Comparison of ENCODE assay signal across 10 cellular contexts in the genomic region with DNA sequence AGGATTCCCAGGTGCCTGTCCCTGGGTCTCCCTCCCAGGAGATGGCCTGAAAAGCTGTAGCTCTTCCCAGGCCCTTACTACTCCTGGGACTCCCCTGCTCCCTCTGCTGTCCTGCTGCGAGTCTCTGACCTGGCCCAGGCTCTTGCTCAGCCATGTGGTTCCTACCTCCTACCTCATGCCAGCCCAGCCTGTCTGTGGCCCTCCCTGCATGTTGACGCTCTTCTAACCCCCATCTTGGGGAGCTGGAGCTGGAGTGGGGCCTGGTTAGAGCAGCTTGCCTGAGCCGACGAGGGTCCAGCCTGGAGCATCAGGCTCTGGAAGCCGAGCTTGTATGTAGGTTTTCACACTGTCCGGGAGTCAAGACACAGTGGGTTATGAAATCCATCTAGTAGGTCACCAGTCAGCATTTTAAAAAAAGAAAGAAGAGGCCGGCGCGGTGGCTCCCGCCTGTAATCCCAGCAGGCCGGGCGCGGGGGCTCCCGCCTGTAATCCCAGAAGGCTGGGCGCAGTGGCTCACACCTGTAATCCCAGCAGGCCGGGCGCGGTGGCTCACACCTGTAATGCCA.
DNase-seq lines count a peak whose midpoint lies in the region; ATAC-seq, FAIRE-seq and TF ChIP-seq lines count a peak whose summit lies in the region.
"Had no signal": no experiment of that assay in that cellular context is flagged by ENCODE, and none has a peak within 500 bp of the region (broad histone marks: within the 10 kb centered on the region; RNA-seq: fewer than 3 reads in every experiment).

No MANE protein-coding gene starts in this region.

- TF ChIP-seq CTCF in astrocyte (IDR thresholded peaks at IDR 0.05; ENCODE audit: insufficient read depth, low read depth, low read length) (no peak), hepatocyte (IDR thresholded peaks at IDR 0.05; ENCODE audit: poor library complexity) (peak; percentile 23), omental fat pad (IDR thresholded peaks at IDR 0.05) (no peak)

- POLR2A ChIA-PET in activated CD4-positive, alpha-beta T cell treated with anti-CD3 and anti-CD28 coated beads for 36 hours (lab: Charles Lee), result no interaction called here

- H3K27me3 ChIP-seq in astrocyte (ENCODE audit: insufficient read depth, low read length) (no peaks in the 10 kb centered on the region), hepatocyte (no peaks in the 10 kb centered on the region)

- 95% methylated on average over 18 of the region's 18 CpGs for WGBS in hepatocyte (ENCODE audit: low lambda C conversion rate, missing lambda C conversion rate)

- no peak overlapping the region for H3K9ac ChIP-seq in astrocyte (ENCODE audit: low read length)

- H3K4me3 ChIP-seq in astrocyte (ENCODE audit: insufficient read depth, low read depth, low read length) (no peak overlapping the region), hepatocyte (no peak overlapping the region)

- H3K36me3 Mint-ChIP-seq in astrocyte (ENCODE audit: low read depth, unreplicated experiment), result peaks cover 37% of the 10 kb centered on the region
- no peaks in the 10 kb centered on the region for H3K36me3 Mint-ChIP-seq in activated CD4-positive, alpha-beta T cell treated with anti-CD3 and anti-CD28 coated beads for 36 hours (ENCODE audit: low read depth)
- H3K36me3 Mint-ChIP-seq: IgD-negative memory B cell had no signal

- ATAC-seq in HG03159 (IDR thresholded peaks at IDR 0.05; ENCODE audit: unreplicated experiment), result no peak
- ATAC-seq in activated CD4-positive, alpha-beta T cell treated with anti-CD3 and anti-CD28 coated beads for 36 hours, result no peak
- no peak for ATAC-seq in omental fat pad (ENCODE audit: low FRiP score)
- ATAC-seq in GM19395 (IDR thresholded peaks at IDR 0.05; ENCODE audit: unreplicated experiment), result no peak
- ATAC-seq: activated CD8-positive, alpha-beta T cell treated with anti-CD3 and anti-CD28 coated beads, Interleukin-2, amount 10 ng/mL, durations not matched to agents 7 days and 5 days had no signal

- H3K9me2 ChIP-seq in hepatocyte (replicated peaks; ENCODE audit: insufficient read depth), result no peaks in the 10 kb centered on the region

- DNase-seq in HCEC 1CT, result peak; percentile 42
- no peak for DNase-seq in astrocyte (ENCODE audit: low read depth)
- no peak for DNase-seq in hepatocyte (ENCODE audit: low spot score)
- peak in 1 of 49 donors; percentile 28 for DNase-seq in substantia nigra (lab: John Stamatoyannopoulos, UW)
- no peak for DNase-seq in activated CD4-positive, alpha-beta T cell treated with anti-CD3 and anti-CD28 coated beads for 36 hours
- no peak for DNase-seq in omental fat pad (ENCODE audit: low spot score)
- DNase-seq: activated CD8-positive, alpha-beta T cell treated with anti-CD3 and anti-CD28 coated beads, Interleukin-2, amount 10 ng/mL, durations not matched to agents 7 days and 5 days had no signal

- H3K36me3 ChIP-seq in astrocyte (ENCODE audit: insufficient read depth, low read length) (peaks cover 27% of the 10 kb centered on the region), hepatocyte (replicated peaks; ENCODE audit: insufficient read depth, low read depth) (no peaks in the 10 kb centered on the region)

- no peaks in the 10 kb centered on the region for H3K27me3 Mint-ChIP-seq in astrocyte (ENCODE audit: low read depth, unreplicated experiment)
- no peaks in the 10 kb centered on the region for H3K27me3 Mint-ChIP-seq in activated CD4-positive, alpha-beta T cell treated with anti-CD3 and anti-CD28 coated beads for 36 hours
- H3K27me3 Mint-ChIP-seq: IgD-negative memory B cell had no signal

- peaks cover 15% of the 10 kb centered on the region for H3K4me1 Mint-ChIP-seq in astrocyte (ENCODE audit: low read depth, unreplicated experiment)
- no peaks in the 10 kb centered on the region for H3K4me1 Mint-ChIP-seq in activated CD4-positive, alpha-beta T cell treated with anti-CD3 and anti-CD28 coated beads for 36 hours
- H3K4me1 Mint-ChIP-seq: IgD-negative memory B cell had no signal

- H3K27ac ChIP-seq in astrocyte (ENCODE audit: low read depth, low read length) (no peak overlapping the region), hepatocyte (no peak overlapping the region), substantia nigra (ENCODE audit: low read depth, low read length, poor library complexity, severe bottlenecking) (peak overlapping the region; percentile 100)

- peaks cover 100% of the 10 kb centered on the region for H3K79me2 ChIP-seq in astrocyte (ENCODE audit: insufficient read depth, low read length)
- H3K79me2 ChIP-seq in hepatocyte, result peaks cover 98% of the 10 kb centered on the region

- no peaks in the 10 kb centered on the region for H3K9me3 Mint-ChIP-seq in astrocyte (ENCODE audit: unreplicated experiment)
- no peaks in the 10 kb centered on the region for H3K9me3 Mint-ChIP-seq in activated CD4-positive, alpha-beta T cell treated with anti-CD3 and anti-CD28 coated beads for 36 hours (ENCODE audit: low read depth)
- H3K9me3 Mint-ChIP-seq: IgD-negative memory B cell had no signal

- intact Hi-C loops in activated CD4-positive, alpha-beta T cell treated with anti-CD3 and anti-CD28 coated beads for 36 hours (cut with DNase I, micrococcal nuclease), result no loop called here

- no peaks in the 10 kb centered on the region for H3K9me3 ChIP-seq in astrocyte (ENCODE audit: insufficient read depth, low read depth, low read length)
- H3K9me3 ChIP-seq in hepatocyte (ENCODE audit: low read depth), result no peaks in the 10 kb centered on the region

- no peak for FAIRE-seq in astrocyte (lab: Jason Lieb, UNC)

- H3K4me2 ChIP-seq in astrocyte (ENCODE audit: low read length), result no peak overlapping the region
- no peak overlapping the region for H3K4me2 ChIP-seq in hepatocyte

- CTCF ChIA-PET in activated CD4-positive, alpha-beta T cell treated with anti-CD3 and anti-CD28 coated beads for 36 hours (lab: Charles Lee), result interaction anchor here (0.7 kb wide), 2 partner anchors 60 to 403 kb away, joined by 3 to 4 read pairs; no protein-coding TSS in a partner anchor

- H3K4me3 Mint-ChIP-seq in astrocyte (ENCODE audit: unreplicated experiment), result no peak overlapping the region
- no peak overlapping the region for H3K4me3 Mint-ChIP-seq in activated CD4-positive, alpha-beta T cell treated with anti-CD3 and anti-CD28 coated beads for 36 hours
- H3K4me3 Mint-ChIP-seq: activated CD8-positive, alpha-beta T cell treated with anti-CD3 and anti-CD28 coated beads, Interleukin-2, amount 10 ng/mL, durations not matched to agents 7 days and 5 days; IgD-negative memory B cell had no signal

- H3K4me1 ChIP-seq in astrocyte (ENCODE audit: insufficient read depth, low read length) (peaks cover 14% of the 10 kb centered on the region), hepatocyte (ENCODE audit: insufficient read depth) (peaks cover 51% of the 10 kb centered on the region)

- no peak overlapping the region for H2AFZ ChIP-seq in astrocyte (ENCODE audit: low read depth, low read length)
- no peak overlapping the region for H2AFZ ChIP-seq in hepatocyte

- H4K20me1 ChIP-seq in astrocyte (ENCODE audit: insufficient read depth, low read length) (peaks cover 99% of the 10 kb centered on the region), hepatocyte (ENCODE audit: insufficient read depth, poor library complexity, severe bottlenecking) (peaks cover 90% of the 10 kb centered on the region)

- peak overlapping the region; percentile 81 for H3K27ac Mint-ChIP-seq in astrocyte (ENCODE audit: unreplicated experiment)
- H3K27ac Mint-ChIP-seq in activated CD4-positive, alpha-beta T cell treated with anti-CD3 and anti-CD28 coated beads for 36 hours, result no peak overlapping the region
- H3K27ac Mint-ChIP-seq: activated CD8-positive, alpha-beta T cell treated with anti-CD3 and anti-CD28 coated beads, Interleukin-2, amount 10 ng/mL, durations not matched to agents 7 days and 5 days had no signal
